Comparison of ENCODE assay signal across 8 cellular contexts in genomic region chr16:53053967-53054669, GRCh38. TPM values are rescaled to one million over a fixed set of nuclear protein-coding genes. Genes with fewer than 3 reads are reported as not detected.
DNase-seq lines count a peak whose midpoint lies in the region; ATAC-seq and TF ChIP-seq lines count a peak whose summit lies in the region.

No MANE protein-coding gene starts in this region.

- peak overlapping the region; percentile 77 for H3K4me3 ChIP-seq in Caco-2 (ENCODE audit: low read depth, low read length)
- H3K4me3 ChIP-seq in WERI-Rb-1 (ENCODE audit: low read depth, low read length), result peak overlapping the region; percentile 60
- peak overlapping the region; percentile 86 for H3K4me3 ChIP-seq in fibroblast of the aortic adventitia (ENCODE audit: low read depth, low read length)
- H3K4me3 ChIP-seq in parathyroid adenoma (ENCODE audit: low read depth, low read length), result peak overlapping the region; percentile 77

- peak overlapping the region; percentile 96 for H3K4me2 ChIP-seq in parathyroid adenoma (ENCODE audit: low read length)

- peak overlapping the region; percentile 82 for H3K4me3 Mint-ChIP-seq in Caco-2 (ENCODE audit: unreplicated experiment)

- peak overlapping the region; percentile 96 for H2AFZ ChIP-seq in parathyroid adenoma

- BruUV-seq in Caco-2 (replicated peaks; lab: Mats Ljungman, UMichigan), result TSS peak; percentile 84

- H3K27ac Mint-ChIP-seq in Caco-2 (ENCODE audit: unreplicated experiment), result peak overlapping the region; percentile 77

- no peaks in the 10 kb centered on the region for H3K36me3 ChIP-seq in Caco-2 (ENCODE audit: control insufficient read depth, insufficient read depth, low read length)
- H3K36me3 ChIP-seq in WERI-Rb-1, result no peaks in the 10 kb centered on the region
- H3K36me3 ChIP-seq in parathyroid adenoma (ENCODE audit: control insufficient read depth, insufficient read depth, low read length), result no peaks in the 10 kb centered on the region

- H3K27me3 Mint-ChIP-seq in Caco-2 (ENCODE audit: insufficient read depth, unreplicated experiment), result no peaks in the 10 kb centered on the region

- H3K9me3 ChIP-seq in Caco-2 (no peaks in the 10 kb centered on the region), WERI-Rb-1 (ENCODE audit: severe bottlenecking) (no peaks in the 10 kb centered on the region), parathyroid adenoma (ENCODE audit: control insufficient read depth, low read length) (no peaks in the 10 kb centered on the region)

- TF ChIP-seq CTCF in Caco-2 (IDR thresholded peaks at IDR 0.05; ENCODE audit: insufficient read depth in 1 of 2, low read depth in 1 of 2, low read length in 1 of 2, severe bottlenecking in 1 of 2, unreplicated experiment in 1 of 2), result no peak
- no peak for TF ChIP-seq CTCF in WERI-Rb-1 (IDR thresholded peaks at IDR 0.05; ENCODE audit: low read depth, low read length)
- no peak for TF ChIP-seq CTCF in fibroblast of the aortic adventitia (IDR thresholded peaks at IDR 0.05; ENCODE audit: insufficient read depth, low read length)
- no peak for TF ChIP-seq CTCF in parathyroid adenoma (IDR thresholded peaks at IDR 0.05)

- POLR2A ChIA-PET in Caco-2 (lab: Charles Lee), result interaction anchor here (1.0 to 1.2 kb wide), 4 partner anchors 45 to 154 kb away, joined by 3 to 8 read pairs (median 5); no protein-coding TSS in a partner anchor

- H3K79me2 ChIP-seq in parathyroid adenoma, result peaks cover 27% of the 10 kb centered on the region

- no peaks in the 10 kb centered on the region for H3K9me3 Mint-ChIP-seq in Caco-2 (ENCODE audit: unreplicated experiment)

- peak; percentile 27 for ATAC-seq in GM19467 (IDR thresholded peaks at IDR 0.05; ENCODE audit: unreplicated experiment)

- no peaks in the 10 kb centered on the region for H3K27me3 ChIP-seq in Caco-2 (replicated peaks; ENCODE audit: control insufficient read depth, insufficient read depth, low read length)
- no peaks in the 10 kb centered on the region for H3K27me3 ChIP-seq in WERI-Rb-1 (ENCODE audit: insufficient read depth, low read depth, severe bottlenecking)
- H3K27me3 ChIP-seq in parathyroid adenoma (ENCODE audit: control insufficient read depth, insufficient read depth, low read length), result no peaks in the 10 kb centered on the region

- peaks cover 6% of the 10 kb centered on the region for H3K36me3 Mint-ChIP-seq in Caco-2 (ENCODE audit: insufficient read depth, unreplicated experiment)

- H3K9ac ChIP-seq in parathyroid adenoma, result no peak overlapping the region

- peak overlapping the region; percentile 48 for H3K27ac ChIP-seq in WERI-Rb-1
- peak overlapping the region; percentile 79 for H3K27ac ChIP-seq in parathyroid adenoma

- intact Hi-C loops in Caco-2 (cut with micrococcal nuclease; ENCODE audit: unreplicated experiment), result loop anchor here (1.0 to 10.0 kb wide), 2 partner anchors 229 to 381 kb away; partner anchors contain the start of gene RBL2

- H3K4me1 ChIP-seq in Caco-2 (peaks cover 11% of the 10 kb centered on the region; the same call in 1 of the 2 replicates), parathyroid adenoma (peaks cover 10% of the 10 kb centered on the region)

- CTCF ChIA-PET in Caco-2 (lab: Charles Lee), result interaction anchor here (0.5 to 2.1 kb wide), 6 partner anchors 46 to 229 kb away, joined by 3 to 21 read pairs (median 10); no protein-coding TSS in a partner anchor

- peaks cover 14% of the 10 kb centered on the region for H3K4me1 Mint-ChIP-seq in Caco-2 (ENCODE audit: low read depth, unreplicated experiment)

- peak in 1 of 2 experiments; percentile 39 for DNase-seq in Caco-2
- peak in 59 of 76 experiments; percentile 8 to 78 (median 46) for DNase-seq in HUDEP-2 (lab: John Stamatoyannopoulos, UW; ENCODE audit: unreplicated experiment in 76 of 76)
- DNase-seq in WERI-Rb-1, result no peak
- DNase-seq in fibroblast of the aortic adventitia (ENCODE audit: low read depth), result peak; percentile 46
- no peak for DNase-seq in NCI-H526 treated with DMSO at 0.1 percent for 48 hours (lab: John Stamatoyannopoulos, UW)
- no peak for DNase-seq in GDM1 (lab: John Stamatoyannopoulos, UW)

RNA-seq across cellular contexts. Expression of gene CHD9, which starts 0.7 kb away (rescaled TPM):
- total RNA-seq in Caco-2 (2022) (29.1 and 32.0 TPM in 2 replicates), fibroblast of the aortic adventitia (ENCODE audit: low replicate concordance) (70.8 and 90.6 TPM in 2 replicates)

RNA-seq across cellular contexts. Expression of gene CHD9NB, which starts 1.4 kb away (rescaled TPM):
- not detected in 2 replicates for total RNA-seq in Caco-2 (2022)
- 1.6 and 2.3 TPM in 2 replicates for total RNA-seq in fibroblast of the aortic adventitia (ENCODE audit: low replicate concordance)

Comparison
In these comparisons a context has a peak if more than half of its experiments do, and no peak if none do; other contexts are left out.
1. DNase-seq: peak in HUDEP-2 (59 of 76) and fibroblast of the aortic adventitia (single experiment); none in WERI-Rb-1 (single experiment), NCI-H526 treated with DMSO at 0.1 percent for 48 hours (single experiment) and GDM1 (single experiment).
2. Peak in every context shown above with its lines, with median percentiles within 50 percentile points of each other: H3K4me3 ChIP-seq.